In genomic region chr7:5525271-5526189, GRCh38 we compare ENCODE assay signal across 8 cellular contexts. TPM values are rescaled to one million over a fixed set of nuclear protein-coding genes. Genes with fewer than 3 reads are reported as not detected.
DNase-seq lines count a peak whose midpoint lies in the region; ATAC-seq, FAIRE-seq and TF ChIP-seq lines count a peak whose summit lies in the region.

No MANE protein-coding gene starts in this region.

- H3K9me3 ChIP-seq in AG04450 (ENCODE audit: control insufficient read depth, insufficient read depth, low read length) (no peaks in the 10 kb centered on the region; the same call in 1 of the 2 replicates), H1 (ENCODE audit: insufficient read depth in 2 of 2, low read depth in 1 of 2, low read length in 1 of 2) (no peaks in the 10 kb centered on the region), parathyroid adenoma (ENCODE audit: control insufficient read depth, low read length) (no peaks in the 10 kb centered on the region)

- H4K5ac ChIP-seq in H1 (ENCODE audit: insufficient read length, low read depth, low read length): no peak overlapping the region

- H3K36me3 Mint-ChIP-seq in GM23338 (ENCODE audit: low read depth) (peaks cover 73% of the 10 kb centered on the region), T-cell (peaks cover 41% of the 10 kb centered on the region)

- peak overlapping the region; percentile 99 for H3K4me3 Mint-ChIP-seq in GM23338
- peak overlapping the region; percentile 90 to 99 (median 98) for H3K4me3 Mint-ChIP-seq in T-cell

- H3K23me2 ChIP-seq in H1 (ENCODE audit: low read depth, low read length): peaks cover 8% of the 10 kb centered on the region

- H3K27me3 Mint-ChIP-seq in GM23338 (ENCODE audit: insufficient read depth, low read depth, poor library complexity): peaks cover 90% of the 10 kb centered on the region
- H3K27me3 Mint-ChIP-seq in T-cell: no peaks in the 10 kb centered on the region

- H2AFZ ChIP-seq in GM23338 (no peak overlapping the region), H1 (ENCODE audit: low read length) (no peak overlapping the region), parathyroid adenoma (no peak overlapping the region)

- H3K4me1 ChIP-seq in GM23338 (ENCODE audit: insufficient read depth): peaks cover 6% of the 10 kb centered on the region; the same call in 1 of the 2 replicates
- peaks cover 0 to 21% (median 12%) of the 10 kb centered on the region in 4 experiments; a peak in 6 of 7 replicates for H3K4me1 ChIP-seq in H1 (replicated peaks in 1 of 4; ENCODE audit: control insufficient read depth in 3 of 4, insufficient read depth in 4 of 4, low read length in 3 of 4)
- no peaks in the 10 kb centered on the region for H3K4me1 ChIP-seq in parathyroid adenoma

- TF ChIP-seq EP300 in H1 (IDR thresholded peaks at IDR 0.05; ENCODE audit: borderline replicate concordance in 1 of 2, low read depth in 2 of 2, low read length in 2 of 2): no peak

- H3K27ac Mint-ChIP-seq in GM23338: peak overlapping the region; percentile 98
- H3K27ac Mint-ChIP-seq in T-cell: peak overlapping the region; percentile 94 to 96

- H4K20me1 ChIP-seq in GM23338 (replicated peaks; ENCODE audit: insufficient read depth) (peaks cover 19% of the 10 kb centered on the region), H1 (replicated peaks in 1 of 2; ENCODE audit: control insufficient read depth in 1 of 2, insufficient read depth in 2 of 2, low read length in 2 of 2) (peaks cover 15 to 22% of the 10 kb centered on the region in 2 experiments)

- ATAC-seq in GM23338 (peak; percentile 1), T-cell (replicated peaks in 1 of 4) (no peak), GM18498 (IDR thresholded peaks at IDR 0.05; ENCODE audit: unreplicated experiment) (no peak), GM18870 (IDR thresholded peaks at IDR 0.05; ENCODE audit: unreplicated experiment) (no peak)

- peak overlapping the region; percentile 35; the same call in 1 of the 2 replicates for H2BK5ac ChIP-seq in H1 (ENCODE audit: low read depth, low read length)

- H3K4me2 ChIP-seq in GM23338 (no peak overlapping the region), H1 (ENCODE audit: insufficient read depth in 1 of 2, low read depth in 2 of 2, low read length in 2 of 2) (no peak overlapping the region), parathyroid adenoma (ENCODE audit: low read length) (no peak overlapping the region)

- no peak for DNase-seq in AG04450 (ENCODE audit: low read depth, low spot score)
- peak; percentile 59 for DNase-seq in GM23338 (ENCODE audit: low spot score)
- DNase-seq in T-cell: peak in 4 of 34 experiments; percentile 6 to 25 (median 17)
- no peak for DNase-seq in H1 (ENCODE audit: low read depth in 1 of 2, low spot score in 2 of 2)
- DNase-seq in hepatic stellate cell (ENCODE audit: low spot score): no peak

- H3K9me2 ChIP-seq in GM23338 (ENCODE audit: insufficient read depth): no peaks in the 10 kb centered on the region

- peaks cover 59% of the 10 kb centered on the region for H3K36me3 ChIP-seq in GM23338 (ENCODE audit: insufficient read depth)
- H3K36me3 ChIP-seq in H1 (ENCODE audit: control insufficient read depth in 2 of 4, insufficient read depth in 4 of 4, low read length in 3 of 4): peaks cover 45 to 57% (median 52%) of the 10 kb centered on the region in 4 experiments
- H3K36me3 ChIP-seq in parathyroid adenoma (ENCODE audit: control insufficient read depth, insufficient read depth, low read length): no peaks in the 10 kb centered on the region

- POLR2A ChIA-PET in AG04450 (lab: Yijun Ruan, JAX) (interaction anchor here (0.6 to 4.4 kb wide), 9 partner anchors 10 to 167 kb away, joined by 3 to 40 read pairs (median 4); no protein-coding TSS in a partner anchor), T-cell (lab: Charles Lee) (interaction anchor here (0.8 to 1.1 kb wide), 2 partner anchors 9 to 33 kb away, joined by 4 read pairs; no protein-coding TSS in a partner anchor), H1 (lab: Charles Lee; ENCODE audit: partially characterized antibody) (interaction anchor here (0.5 to 3.2 kb wide), 40 partner anchors 44 to 967 kb away, joined by 3 to 25 read pairs (median 4); partner anchors contain the start of gene RNF216)

- H2BK12ac ChIP-seq in H1 (ENCODE audit: low read depth, low read length): no peak overlapping the region

- H4K91ac ChIP-seq in H1 (replicated peaks; ENCODE audit: insufficient read length, low read length): peak overlapping the region; percentile 7

- no peak overlapping the region for H3K23ac ChIP-seq in H1 (ENCODE audit: insufficient read length)

- peak overlapping the region; percentile 76 for H3K4me3 ChIP-seq in AG04450 (ENCODE audit: low read depth, low read length)
- H3K4me3 ChIP-seq in GM23338: no peak overlapping the region
- H3K4me3 ChIP-seq in H1 (ENCODE audit: extremely low read depth in 1 of 4, insufficient read depth in 2 of 4, low read depth in 3 of 4, low read length in 4 of 4): no peak overlapping the region
- H3K4me3 ChIP-seq in parathyroid adenoma (ENCODE audit: low read depth, low read length): no peak overlapping the region

- H3K4ac ChIP-seq in H1 (replicated peaks; ENCODE audit: insufficient read length, low read depth, low read length): no peak overlapping the region

- TF ChIP-seq POLR2A in H1 (IDR thresholded peaks at IDR 0.05; ENCODE audit: control extremely low read depth in 1 of 2, low read depth in 2 of 2, low read length in 2 of 2): peak in 1 of 2 experiments; percentile 96; a peak in 2 of 3 replicates

- peak overlapping the region; percentile 83 for H3K27ac ChIP-seq in AG04450 (ENCODE audit: low read depth, low read length)
- H3K27ac ChIP-seq in GM23338 (ENCODE audit: low read depth): peak overlapping the region; percentile 100
- peak overlapping the region; percentile 24; the same call in 1 of the 2 replicates for H3K27ac ChIP-seq in H1 (ENCODE audit: low read depth, low read length)
- peak overlapping the region; percentile 98 for H3K27ac ChIP-seq in parathyroid adenoma

- no peak overlapping the region for H2BK15ac ChIP-seq in H1 (ENCODE audit: low read length)

- no peak for TF ChIP-seq CTCF in AG04450 (IDR thresholded peaks at IDR 0.05; ENCODE audit: low read depth, low read length)
- TF ChIP-seq CTCF in GM23338 (conservative IDR thresholded peaks at IDR 0.05; ENCODE audit: low read depth in 2 of 2): no peak
- no peak for TF ChIP-seq CTCF in H1 (IDR thresholded peaks at IDR 0.05; ENCODE audit: control extremely low read depth in 1 of 3, insufficient read depth in 1 of 3, low read depth in 1 of 3, low read length in 3 of 3)
- no peak for TF ChIP-seq CTCF in parathyroid adenoma (IDR thresholded peaks at IDR 0.05)

- no peak overlapping the region for H2AK5ac ChIP-seq in H1 (ENCODE audit: low read depth, low read length)

- H4K8ac ChIP-seq in H1 (ENCODE audit: extremely low read depth, insufficient read depth, low read length): no peak overlapping the region

- H2BK20ac ChIP-seq in H1 (ENCODE audit: low read length): no peak overlapping the region

- peaks cover 63% of the 10 kb centered on the region for H3F3A ChIP-seq in GM23338 (replicated peaks; ENCODE audit: low read depth)

- TF ChIP-seq RAD21 in H1 (IDR thresholded peaks at IDR 0.05 in 1 of 2, conservative IDR thresholded peaks at IDR 0.05 in 1 of 2; ENCODE audit: low read depth in 2 of 2, low read length in 2 of 2): no peak

- no peak overlapping the region for H3K56ac ChIP-seq in H1 (replicated peaks; ENCODE audit: insufficient read length, low read depth, low read length)

- H3K27me3 ChIP-seq in AG04450 (ENCODE audit: control insufficient read depth, insufficient read depth, low read length) (no peaks in the 10 kb centered on the region), GM23338 (ENCODE audit: insufficient read depth) (no peaks in the 10 kb centered on the region), H1 (replicated peaks in 1 of 4; ENCODE audit: control insufficient read depth in 3 of 4, extremely low read depth in 1 of 4, insufficient read depth in 3 of 4, low read length in 3 of 4) (no peaks in the 10 kb centered on the region), parathyroid adenoma (ENCODE audit: control insufficient read depth, insufficient read depth, low read length) (no peaks in the 10 kb centered on the region)

- peaks cover 53% of the 10 kb centered on the region for H3K9me3 Mint-ChIP-seq in GM23338
- no peaks in the 10 kb centered on the region for H3K9me3 Mint-ChIP-seq in T-cell

- H3K9ac ChIP-seq in H1 (replicated peaks in 1 of 4; ENCODE audit: extremely low read depth in 1 of 4, low read depth in 3 of 4, low read length in 3 of 4) (no peak overlapping the region; a peak in 1 of 7 replicates), parathyroid adenoma (no peak overlapping the region)

- WGBS in H1 (ENCODE audit: extremely low coverage in 1 of 2, insufficient coverage in 1 of 2, insufficient read length in 1 of 2, insufficient replicate concordance in 2 of 2, low coverage in 1 of 2, low lambda C conversion rate in 2 of 2, missing lambda C conversion rate in 1 of 2), 2 experiments: 92% methylated on average over 11 of the region's 11 CpGs; no CpG with 5 or more reads in 1 of the 2 experiments

- no peak overlapping the region for H3K18ac ChIP-seq in H1 (ENCODE audit: extremely low read depth, low read length)

- H3K14ac ChIP-seq in H1 (ENCODE audit: insufficient read length): no peak overlapping the region

- peaks cover 5% of the 10 kb centered on the region; the same call in 1 of the 2 replicates for H3K79me1 ChIP-seq in H1 (ENCODE audit: low read depth, low read length)

- CTCF ChIA-PET in AG04450 (lab: Charles Lee): interaction anchor here (1.5 kb wide), 1 partner anchor 31 kb away, joined by 3 read pairs; no protein-coding TSS in a partner anchor
- CTCF ChIA-PET in T-cell (lab: Charles Lee): interaction anchor here (0.6 to 1.1 kb wide), 5 partner anchors 10 to 35 kb away, joined by 3 to 4 read pairs (median 4); no protein-coding TSS in a partner anchor
- CTCF ChIA-PET in H1 (lab: Charles Lee; ENCODE audit: partially characterized antibody): interaction anchor here (1.0 to 3.8 kb wide), 4 partner anchors 21 to 139 kb away, joined by 3 to 22 read pairs (median 10); no protein-coding TSS in a partner anchor

- no peak overlapping the region for H2BK120ac ChIP-seq in H1 (replicated peaks; ENCODE audit: low read depth, low read length)

- H3K79me2 ChIP-seq in GM23338 (replicated peaks; ENCODE audit: insufficient read depth) (peaks cover 38% of the 10 kb centered on the region), H1 (ENCODE audit: control insufficient read depth in 1 of 2, insufficient read depth in 2 of 2, low read length in 2 of 2) (peaks cover 8 to 26% of the 10 kb centered on the region in 2 experiments; a peak in 3 of 4 replicates), parathyroid adenoma (no peaks in the 10 kb centered on the region)

- H3K4me1 Mint-ChIP-seq in GM23338 (peaks cover 26% of the 10 kb centered on the region), T-cell (peaks cover 39 to 43% (median 41%) of the 10 kb centered on the region in 3 donors)

- FAIRE-seq in H1 (lab: Jason Lieb, UNC): no peak

RNA-seq across cellular contexts. Expression of gene ACTB, which starts 4.9 kb away (rescaled TPM):
- polyA plus RNA-seq in AG04450 (2011; rRNA removed): 2,643 and 4,109 TPM in 2 replicates
- 5,357 and 8,089 TPM in 2 replicates for polyA minus RNA-seq in AG04450 (2011; rRNA and poly(A)+ RNA removed)
- total RNA-seq in GM23338 (2014; rRNA removed; shearing (Covaris generic)): 6,061 and 6,196 TPM in 2 replicates
- polyA plus RNA-seq in GM23338 (2016; fragmentation: Nextera tagmentation; extraction: Ambion mirVana): 11,484 and 12,398 TPM in 2 replicates
- total RNA-seq in T-cell: 1,000 to 10,000 TPM; 3,072 to 3,822 (median 3,615) TPM
- total RNA-seq in H1 (2021; fragmentation: NEBNext Ultra II Directional; extraction: Animal tissue kit (Norgen Biotek cat#: 25700)): 5,193 and 5,434 TPM in 2 replicates
- polyA plus RNA-seq in H1 (2011; rRNA removed): 3,302 and 5,403 TPM in 2 replicates
- polyA plus RNA-seq in H1 (2011; cell fraction: cytosol; rRNA removed): 2,071 TPM
- polyA plus RNA-seq in H1 (2011; cell fraction: nucleus; rRNA removed): 4,500 TPM
- 6,137 to 6,485 TPM (median 6,195 TPM) in 4 replicates for polyA plus RNA-seq in H1 (2012, experiment 1 of 2)
- 10,957 TPM for polyA plus RNA-seq in H1 (2012, experiment 2 of 2)
- 8,552 TPM for polyA plus RNA-seq in H1 (2013, experiment 1 of 2)
- 8,467 TPM for polyA plus RNA-seq in H1 (2013, experiment 2 of 2)
- polyA minus RNA-seq in H1 (2011; rRNA and poly(A)+ RNA removed): 2,491 and 4,199 TPM in 2 replicates
- 2,951 TPM for polyA minus RNA-seq in H1 (2011; cell fraction: cytosol; rRNA and poly(A)+ RNA removed)
- polyA minus RNA-seq in H1 (2011; cell fraction: nucleus; rRNA and poly(A)+ RNA removed): 2,361 TPM

RNA-seq across cellular contexts. Expression of gene FBXL18, which starts 11.9 kb away (rescaled TPM):
- polyA plus RNA-seq in AG04450 (2011; rRNA removed) (3.7 and 4.8 TPM in 2 replicates), GM23338 (2016; fragmentation: Nextera tagmentation; extraction: Ambion mirVana) (10.5 and 11.6 TPM in 2 replicates), H1 (2011; rRNA removed) (12.9 and 21.8 TPM in 2 replicates)
- polyA minus RNA-seq in AG04450 (2011; rRNA and poly(A)+ RNA removed): 5.9 and 6.2 TPM in 2 replicates
- total RNA-seq in GM23338 (2014; rRNA removed; shearing (Covaris generic)): 18.1 and 21.8 TPM in 2 replicates
- 10 to 100 TPM in 3 of 5 donors, 1 to 10 TPM in 2; 8.1 to 14.1 (median 12.0) TPM for total RNA-seq in T-cell
- total RNA-seq in H1 (2021; fragmentation: NEBNext Ultra II Directional; extraction: Animal tissue kit (Norgen Biotek cat#: 25700)): 18.9 and 19.4 TPM in 2 replicates
- 7.4 TPM for polyA plus RNA-seq in H1 (2011; cell fraction: cytosol; rRNA removed)
- polyA plus RNA-seq in H1 (2011; cell fraction: nucleus; rRNA removed): 15.0 TPM
- polyA plus RNA-seq in H1 (2012, experiment 1 of 2): 6.5 to 10.6 TPM (median 8.4 TPM) in 4 replicates
- 7.4 TPM for polyA plus RNA-seq in H1 (2012, experiment 2 of 2)
- 10.7 TPM for polyA plus RNA-seq in H1 (2013, experiment 1 of 2)
- 10.9 TPM for polyA plus RNA-seq in H1 (2013, experiment 2 of 2)
- polyA minus RNA-seq in H1 (2011; rRNA and poly(A)+ RNA removed): 11.1 and 12.9 TPM in 2 replicates
- polyA minus RNA-seq in H1 (2011; cell fraction: cytosol; rRNA and poly(A)+ RNA removed): 13.1 TPM
- polyA minus RNA-seq in H1 (2011; cell fraction: nucleus; rRNA and poly(A)+ RNA removed): 18.4 TPM

Comparison
In these comparisons a context has a peak if more than half of its experiments do, and no peak if none do; other contexts are left out.
1. H3K27ac ChIP-seq: peak in every context shown above with its lines; median percentile 100 in GM23338; 98 in parathyroid adenoma; 83 in AG04450; 24 in H1.